ENCODE assay signal across 1 cellular context in genomic region chr3:170352936-170353335, GRCh38.
TF ChIP-seq lines count a peak whose summit lies in the region.

No MANE protein-coding gene starts in this region.

TF ChIP-seq in H1, 55 proteins besides CTCF, POLR2A, EP300 and RAD21 (continued from another document):
- TF ChIP-seq KDM1A (IDR thresholded peaks at IDR 0.05; ENCODE audit: borderline replicate concordance, low read length) (no peak), TAF1 (IDR thresholded peaks at IDR 0.05; ENCODE audit: low read depth, low read length) (no peak), RNF2 (IDR thresholded peaks at IDR 0.05; ENCODE audit: borderline replicate concordance, low read depth, low read length, missing control alignments, poor library complexity, severe bottlenecking) (no peak)
